26 cellular contexts compared by ENCODE assay signal in genomic region chr5:41337724-41338123, GRCh38.
"Had no signal": no experiment of that assay in that cellular context is flagged by ENCODE, and none has a peak within 500 bp of the region (broad histone marks: within the 10 kb centered on the region; RNA-seq: fewer than 3 reads in every experiment).

No MANE protein-coding gene starts in this region.

- DNase-seq: colonic mucosa; cortex of kidney; effector CD8-positive, alpha-beta T cell; effector memory CD8-positive, alpha-beta T cell; endodermal cell; erythroblast; esophagus squamous epithelium; foreskin fibroblast; foreskin melanocyte; gastrocnemius medialis; glutamatergic neuron; heart right ventricle; hippocampal formation; islet precursor cell; kidney; kidney glomerular epithelial cell; left colon; left ventricle myocardium superior; lower lobe of right lung; mesenchymal stem cell; mucosa of descending colon; naive B cell had no signal

- H3K27ac Mint-ChIP-seq: dendritic cell treated with granulocyte-macrophage colony-stimulating factor and Interleukin-4, amounts not matched to agents 40 ng/mL and 50 ng/mL, for 4 days; effector memory CD8-positive, alpha-beta T cell; endodermal cell; mesothelial cell of epicardium; naive B cell had no signal

- H3K4me1 Mint-ChIP-seq: mesothelial cell of epicardium, naive B cell had no signal

- H3K9me3 ChIP-seq: colonic mucosa, esophagus squamous epithelium, gastrocnemius medialis, heart right ventricle, lower lobe of right lung, mucosa of descending colon had no signal

- H3K36me3 Mint-ChIP-seq: mesothelial cell of epicardium, naive B cell had no signal

- H3K27me3 ChIP-seq: colonic mucosa, esophagus squamous epithelium, gastrocnemius medialis, heart right ventricle had no signal

- H3K27ac ChIP-seq: colonic mucosa, epithelial cell of prostate, esophagus squamous epithelium, gastrocnemius medialis, lower lobe of right lung had no signal

- H3K9me3 Mint-ChIP-seq: dendritic cell treated with granulocyte-macrophage colony-stimulating factor and Interleukin-4, amounts not matched to agents 40 ng/mL and 50 ng/mL, for 4 days; effector memory CD8-positive, alpha-beta T cell; mesothelial cell of epicardium had no signal

- H3K36me3 ChIP-seq: colonic mucosa, esophagus squamous epithelium, gastrocnemius medialis, heart right ventricle, lower lobe of right lung had no signal

- H3K4me3 ChIP-seq: colonic mucosa, esophagus squamous epithelium, gastrocnemius medialis, heart right ventricle, lower lobe of right lung, mucosa of descending colon had no signal

- H3K4me1 ChIP-seq: colonic mucosa, esophagus squamous epithelium, gastrocnemius medialis had no signal

- ATAC-seq: effector memory CD8-positive, alpha-beta T cell; esophagus mucosa; gastrocnemius medialis; left colon; lower lobe of right lung; mucosa of descending colon had no signal

- H3K4me3 Mint-ChIP-seq: dendritic cell treated with granulocyte-macrophage colony-stimulating factor and Interleukin-4, amounts not matched to agents 40 ng/mL and 50 ng/mL, for 4 days; effector memory CD8-positive, alpha-beta T cell; endodermal cell; mesothelial cell of epicardium; naive B cell had no signal

- H3K27me3 Mint-ChIP-seq: dendritic cell treated with granulocyte-macrophage colony-stimulating factor and Interleukin-4, amounts not matched to agents 40 ng/mL and 50 ng/mL, for 4 days; effector memory CD8-positive, alpha-beta T cell; naive B cell had no signal
